13 cellular contexts compared by ENCODE assay signal in genomic region chr5:146249801-146250200, GRCh38. TPM values are rescaled to one million over a fixed set of nuclear protein-coding genes. Genes with fewer than 3 reads are reported as not detected.
DNase-seq lines count a peak whose midpoint lies in the region; ATAC-seq and TF ChIP-seq lines count a peak whose summit lies in the region.
"Had no signal": no experiment of that assay in that cellular context is flagged by ENCODE, and none has a peak within 500 bp of the region (broad histone marks: within the 10 kb centered on the region; RNA-seq: fewer than 3 reads in every experiment).

No MANE protein-coding gene starts in this region.

- no peaks in the 10 kb centered on the region for H3K27me3 ChIP-seq in vagina
- H3K27me3 ChIP-seq: uterus had no signal

- TF ChIP-seq POLR2A in NB4 (IDR thresholded peaks at IDR 0.05; ENCODE audit: extremely low read depth, insufficient read length) = no peak
- TF ChIP-seq POLR2A in vagina (IDR thresholded peaks at IDR 0.05) = no peak

- intact Hi-C loops in vagina (cut with DNase I) = no loop called here

- no peaks in the 10 kb centered on the region for H3K4me1 ChIP-seq in vagina
- H3K4me1 ChIP-seq: uterus had no signal

- DNase-seq in NB4 (ENCODE audit: low read depth) = peak; percentile 41
- DNase-seq in foreskin fibroblast = no peak
- no peak for DNase-seq in vagina (ENCODE audit: extremely low spot score in 2 of 2)
- DNase-seq in DMS153 (lab: John Stamatoyannopoulos, UW) = no peak
- no peak for DNase-seq in hepatic stellate cell (ENCODE audit: low spot score)
- DNase-seq: amniotic stem cell; CD4-positive, alpha-beta T cell; NCI-H1092; NCI-H2227 treated with DMSO at 0.1 percent for 48 hours; nucleus accumbens; uterus had no signal

- H3K4me3 ChIP-seq in NB4 (ENCODE audit: low read depth, low read length) (no peak overlapping the region), foreskin fibroblast (ENCODE audit: low read depth in 1 of 2, low read length in 2 of 2) (no peak overlapping the region), vagina (no peak overlapping the region)
- H3K4me3 ChIP-seq: uterus had no signal

- ATAC-seq in GM19351 (IDR thresholded peaks at IDR 0.05; ENCODE audit: unreplicated experiment) (peak; percentile 69), HG03060 (IDR thresholded peaks at IDR 0.05; ENCODE audit: low read depth, unreplicated experiment) (peak; percentile 81)

- H3K27ac ChIP-seq in vagina = no peak overlapping the region
- H3K27ac ChIP-seq: uterus had no signal

- TF ChIP-seq CTCF in NB4 (IDR thresholded peaks at IDR 0.05; ENCODE audit: low read depth, low read length) (no peak), foreskin fibroblast (IDR thresholded peaks at IDR 0.05; ENCODE audit: low read depth, low read length) (no peak), vagina (IDR thresholded peaks at IDR 0.05) (no peak)

- peaks cover 0 to 14% of the 10 kb centered on the region in 2 donors for H3K36me3 ChIP-seq in vagina
- H3K36me3 ChIP-seq: uterus had no signal

- H3K9me3 ChIP-seq in vagina = no peaks in the 10 kb centered on the region
- H3K9me3 ChIP-seq: uterus had no signal

RNA-seq across cellular contexts. Expression of gene RBM27, which starts 46.4 kb away (rescaled TPM):
- total RNA-seq in vagina = 32.4 TPM
